In genomic region chr2:27133195-27133875, GRCh38 we compare ENCODE assay signal across 7 cellular contexts. TPM values are rescaled to one million over a fixed set of nuclear protein-coding genes. Genes with fewer than 3 reads are reported as not detected.
DNase-seq lines count a peak whose midpoint lies in the region; ATAC-seq and TF ChIP-seq lines count a peak whose summit lies in the region.

No MANE protein-coding gene starts in this region.

- peak overlapping the region; percentile 88 for H3K4me3 Mint-ChIP-seq in activated CD8-positive, alpha-beta T cell treated with anti-CD3 and anti-CD28 coated beads for 36 hours

- H3K36me3 Mint-ChIP-seq in activated CD8-positive, alpha-beta T cell treated with anti-CD3 and anti-CD28 coated beads for 36 hours (ENCODE audit: low read depth) = peaks cover 31% of the 10 kb centered on the region

- H3K9ac ChIP-seq in HUES64 (ENCODE audit: low read depth, low read length) = peak overlapping the region; percentile 82; the same call in 1 of the 2 replicates
- H3K9ac ChIP-seq in skeletal muscle tissue (ENCODE audit: low read depth in 1 of 3, low read length in 3 of 3) = peak overlapping the region; percentile 91 to 96 (median 92)

- H3K27ac Mint-ChIP-seq in activated CD8-positive, alpha-beta T cell treated with anti-CD3 and anti-CD28 coated beads for 36 hours = peak overlapping the region; percentile 82

- POLR2A ChIA-PET in activated CD8-positive, alpha-beta T cell treated with anti-CD3 and anti-CD28 coated beads for 36 hours (lab: Charles Lee) = interaction anchor here (0.7 to 4.2 kb wide), 9 partner anchors 10 to 100 kb away, joined by 3 to 28 read pairs (median 3); partner anchors contain the start of genes ABHD1 and AGBL5

- H3K4me1 Mint-ChIP-seq in activated CD8-positive, alpha-beta T cell treated with anti-CD3 and anti-CD28 coated beads for 36 hours (ENCODE audit: low read depth) = peaks cover 16% of the 10 kb centered on the region

- no peaks in the 10 kb centered on the region for H3K9me3 ChIP-seq in HUES64 (ENCODE audit: insufficient read depth, low read depth, low read length)
- no peaks in the 10 kb centered on the region for H3K9me3 ChIP-seq in right atrium auricular region
- no peaks in the 10 kb centered on the region for H3K9me3 ChIP-seq in skeletal muscle tissue (ENCODE audit: control insufficient read depth in 3 of 3, low read length in 3 of 3)

- CTCF ChIA-PET in activated CD8-positive, alpha-beta T cell treated with anti-CD3 and anti-CD28 coated beads for 36 hours (lab: Charles Lee) = interaction anchor here (0.8 to 3.3 kb wide), 20 partner anchors 9 to 170 kb away, joined by 3 to 14 read pairs (median 4); partner anchors contain the start of gene ABHD1

- 57% methylated on average over 14 of the region's 14 CpGs for WGBS in HUES64

- H3K27me3 ChIP-seq in HUES64 (ENCODE audit: insufficient read depth, low read length) = no peaks in the 10 kb centered on the region
- H3K27me3 ChIP-seq in right atrium auricular region = no peaks in the 10 kb centered on the region
- H3K27me3 ChIP-seq in skeletal muscle tissue (ENCODE audit: control insufficient read depth in 3 of 3, insufficient read depth in 3 of 3, low read length in 3 of 3) = no peaks in the 10 kb centered on the region

- peaks cover 5% of the 10 kb centered on the region; the same call in 1 of the 2 replicates for H3K4me1 ChIP-seq in HUES64 (ENCODE audit: insufficient read depth, low read length)
- peaks cover 0 to 23% of the 10 kb centered on the region in 2 donors for H3K4me1 ChIP-seq in right atrium auricular region
- H3K4me1 ChIP-seq in skeletal muscle tissue (ENCODE audit: control insufficient read depth in 3 of 3, insufficient read depth in 3 of 3, low read length in 3 of 3) = peaks cover 14 to 20% (median 16%) of the 10 kb centered on the region in 3 donors

- H3K9me3 Mint-ChIP-seq in activated CD8-positive, alpha-beta T cell treated with anti-CD3 and anti-CD28 coated beads for 36 hours = no peaks in the 10 kb centered on the region

- intact Hi-C loops in activated CD8-positive, alpha-beta T cell treated with anti-CD3 and anti-CD28 coated beads for 36 hours (cut with micrococcal nuclease) = no loop called here

- ATAC-seq in activated CD8-positive, alpha-beta T cell treated with anti-CD3 and anti-CD28 coated beads for 36 hours = peak; percentile 14

- DNase-seq in activated CD8-positive, alpha-beta T cell treated with anti-CD3 and anti-CD28 coated beads for 36 hours = peak; percentile 48
- no peak for DNase-seq in right atrium auricular region (ENCODE audit: low spot score)
- no peak for DNase-seq in activated gamma-delta T cell treated with Interleukin-2 at 50 U/mL for 16 hours
- DNase-seq in NCI-H1048 (lab: John Stamatoyannopoulos, UW) = no peak
- DNase-seq in GM19238 (ENCODE audit: insufficient read length, low spot score) = no peak

- H3K4me3 ChIP-seq in HUES64 (ENCODE audit: low read length) (peak overlapping the region; percentile 82), right atrium auricular region (peak overlapping the region; percentile 99 to 100), skeletal muscle tissue (ENCODE audit: low read length in 3 of 3) (peak overlapping the region; percentile 77 to 92 (median 92))

- TF ChIP-seq CTCF in activated CD8-positive, alpha-beta T cell treated with anti-CD3 and anti-CD28 coated beads for 36 hours (IDR thresholded peaks at IDR 0.05) = no peak
- TF ChIP-seq CTCF in right atrium auricular region (IDR thresholded peaks at IDR 0.05) = no peak

- H3K36me3 ChIP-seq in HUES64 (ENCODE audit: insufficient read depth, low read length) = peaks cover 32% of the 10 kb centered on the region
- H3K36me3 ChIP-seq in right atrium auricular region = peaks cover 34% of the 10 kb centered on the region
- peaks cover 34 to 41% (median 38%) of the 10 kb centered on the region in 3 donors for H3K36me3 ChIP-seq in skeletal muscle tissue (ENCODE audit: control insufficient read depth in 3 of 3, insufficient read depth in 3 of 3, low read length in 3 of 3)

- H3K27ac ChIP-seq in HUES64 (ENCODE audit: low read depth, low read length) = no peak overlapping the region
- H3K27ac ChIP-seq in right atrium auricular region = peak overlapping the region; percentile 92
- peak overlapping the region; percentile 88 for H3K27ac ChIP-seq in skeletal muscle tissue (ENCODE audit: low read depth, low read length)

- no peaks in the 10 kb centered on the region for H3K27me3 Mint-ChIP-seq in activated CD8-positive, alpha-beta T cell treated with anti-CD3 and anti-CD28 coated beads for 36 hours

RNA-seq across cellular contexts. Expression of gene PREB, which starts 1.1 kb away (rescaled TPM):
- 41.1 TPM for polyA plus RNA-seq in HUES64 (2013, experiment 1 of 2)
- polyA plus RNA-seq in HUES64 (2013, experiment 2 of 2) = 40.5 TPM
- 10 to 100 TPM; 60.5 to 63.2 TPM for total RNA-seq in activated CD8-positive, alpha-beta T cell treated with anti-CD3 and anti-CD28 coated beads for 36 hours
- total RNA-seq in right atrium auricular region = 10 to 100 TPM; 47.5 to 51.4 TPM
- 14.1 TPM for total RNA-seq in skeletal muscle tissue

RNA-seq across cellular contexts. Expression of gene PRR30, which starts 5.9 kb away (rescaled TPM):
- polyA plus RNA-seq in HUES64 (2013, experiment 1 of 2) = not detected
- polyA plus RNA-seq in HUES64 (2013, experiment 2 of 2) = not detected
- total RNA-seq in activated CD8-positive, alpha-beta T cell treated with anti-CD3 and anti-CD28 coated beads for 36 hours = not detected
- total RNA-seq in right atrium auricular region (not detected), skeletal muscle tissue (not detected)

RNA-seq across cellular contexts. Expression of gene ABHD1, which starts 9.7 kb away (rescaled TPM):
- polyA plus RNA-seq in HUES64 (2013, experiment 1 of 2) = not detected
- polyA plus RNA-seq in HUES64 (2013, experiment 2 of 2) = not detected
- total RNA-seq in activated CD8-positive, alpha-beta T cell treated with anti-CD3 and anti-CD28 coated beads for 36 hours = under 1 TPM; 0.36 to 0.50 TPM
- total RNA-seq in right atrium auricular region (1 to 10 TPM in 1 of 2 donors, under 1 TPM in 1; 0.90 to 1.0 TPM), skeletal muscle tissue (not detected)

RNA-seq across cellular contexts. Expression of gene CGREF1, which starts 14.4 kb away (rescaled TPM):
- 1.2 TPM for polyA plus RNA-seq in HUES64 (2013, experiment 1 of 2)
- polyA plus RNA-seq in HUES64 (2013, experiment 2 of 2) = 2.3 TPM
- total RNA-seq in activated CD8-positive, alpha-beta T cell treated with anti-CD3 and anti-CD28 coated beads for 36 hours = 1 to 10 TPM; 3.7 to 4.3 TPM
- total RNA-seq in right atrium auricular region = 1 to 10 TPM; 4.3 to 4.5 TPM
- 2.1 TPM for total RNA-seq in skeletal muscle tissue

RNA-seq across cellular contexts. Expression of gene TCF23, which starts 15.5 kb away (rescaled TPM):
- polyA plus RNA-seq in HUES64 (2013, experiment 1 of 2) = not detected
- polyA plus RNA-seq in HUES64 (2013, experiment 2 of 2) = 0.06 TPM
- total RNA-seq in activated CD8-positive, alpha-beta T cell treated with anti-CD3 and anti-CD28 coated beads for 36 hours = not detected
- total RNA-seq in right atrium auricular region (not detected), skeletal muscle tissue (0.52 TPM)
